ENCODE assay signal across 23 cellular contexts in genomic region chr7:102898532-102898859, GRCh38.
"Had no signal": no experiment of that assay in that cellular context is flagged by ENCODE, and none has a peak within 500 bp of the region (broad histone marks: within the 10 kb centered on the region; RNA-seq: fewer than 3 reads in every experiment).

No MANE protein-coding gene starts in this region.

- H3K27ac ChIP-seq: adrenal gland, esophagus squamous epithelium, neural progenitor cell, prostate gland, transverse colon, vagina had no signal

- H3K4me3 Mint-ChIP-seq: activated naive CD4-positive, alpha-beta T cell treated with anti-CD3 and anti-CD28 coated beads, Interleukin-2, amount 50 U/mL, for 24 hours; activated T-cell treated with anti-CD3 and anti-CD28 coated beads, Interleukin-2, amount 50 U/mL, for 72 hours; memory B cell; naive B cell; neural progenitor cell had no signal

- H3K4me1 ChIP-seq: neural progenitor cell, prostate gland had no signal

- ATAC-seq: activated T-cell treated with anti-CD3 and anti-CD28 coated beads, Interleukin-2, amount 50 U/mL, for 72 hours; mucosa of descending colon; right cardiac atrium; stimulated activated naive CD8-positive, alpha-beta T cell treated with anti-CD3 and anti-CD28 coated beads, Interleukin-15, Interleukin-2, amounts not matched to agents 100 U/mL and 50 U/mL, for 24 hours had no signal

- H3K27me3 Mint-ChIP-seq: activated naive CD4-positive, alpha-beta T cell treated with anti-CD3 and anti-CD28 coated beads, Interleukin-2, amount 50 U/mL, for 24 hours; memory B cell; naive B cell had no signal

- H3K9me3 Mint-ChIP-seq: activated naive CD4-positive, alpha-beta T cell treated with anti-CD3 and anti-CD28 coated beads, Interleukin-2, amount 50 U/mL, for 24 hours; activated T-cell treated with anti-CD3 and anti-CD28 coated beads, Interleukin-2, amount 50 U/mL, for 72 hours; memory B cell had no signal

- H3K27me3 ChIP-seq: adrenal gland, esophagus squamous epithelium, neural progenitor cell, transverse colon, vagina had no signal

- H3K36me3 Mint-ChIP-seq: activated naive CD4-positive, alpha-beta T cell treated with anti-CD3 and anti-CD28 coated beads, Interleukin-2, amount 50 U/mL, for 24 hours; memory B cell; naive B cell; neural progenitor cell had no signal

- H3K9me3 ChIP-seq: esophagus squamous epithelium, mucosa of descending colon, prostate gland, transverse colon, vagina had no signal

- H3K36me3 ChIP-seq: adrenal gland, esophagus squamous epithelium, neural progenitor cell, prostate gland, transverse colon, vagina had no signal

- H3K4me1 Mint-ChIP-seq: activated naive CD4-positive, alpha-beta T cell treated with anti-CD3 and anti-CD28 coated beads, Interleukin-2, amount 50 U/mL, for 24 hours; memory B cell; neural progenitor cell had no signal

- H3K4me3 ChIP-seq: adrenal gland, esophagus squamous epithelium, mucosa of descending colon, neural progenitor cell, prostate gland, transverse colon, vagina had no signal

- DNase-seq: activated CD4-positive, alpha-beta T cell treated with anti-CD3 and anti-CD28 coated beads, Interleukin-2, amount 50 U/mL, for 1 hour; activated CD4-positive, CD25-positive, alpha-beta regulatory T cell treated with anti-CD3 and anti-CD28 coated beads, Interleukin-2, amount 50 U/mL, for 72 hours; activated CD8-positive, alpha-beta memory T cell treated with anti-CD3 and anti-CD28 coated beads for 24 hours; activated CD8-positive, alpha-beta memory T cell treated with anti-CD3 and anti-CD28 coated beads, Interleukin-2, amount 50 U/mL, for 48 hours; activated gamma-delta T cell; activated T-cell treated with anti-CD3 and anti-CD28 coated beads, Interleukin-2, amount 50 U/mL, for 72 hours; cerebellar nuclear complex; cortex of kidney; effector CD8-positive, alpha-beta T cell; esophagus squamous epithelium; mucosa of descending colon; naive B cell; stimulated activated naive CD8-positive, alpha-beta T cell treated with anti-CD3 and anti-CD28 coated beads, Interleukin-15, Interleukin-2, amounts not matched to agents 100 U/mL and 50 U/mL, for 24 hours; substantia nigra; T1000; transverse colon had no signal

- H3K27ac Mint-ChIP-seq: activated naive CD4-positive, alpha-beta T cell treated with anti-CD3 and anti-CD28 coated beads, Interleukin-2, amount 50 U/mL, for 24 hours; activated T-cell treated with anti-CD3 and anti-CD28 coated beads, Interleukin-2, amount 50 U/mL, for 72 hours; memory B cell; naive B cell; neural progenitor cell had no signal
